In genomic region chr6:41682966-41683459, GRCh38 we compare ENCODE assay signal across 10 cellular contexts. TPM values are rescaled to one million over a fixed set of nuclear protein-coding genes. Genes with fewer than 3 reads are reported as not detected.
DNase-seq lines count a peak whose midpoint lies in the region; ATAC-seq and TF ChIP-seq lines count a peak whose summit lies in the region.
"Had no signal": no experiment of that assay in that cellular context is flagged by ENCODE, and none has a peak within 500 bp of the region (broad histone marks: within the 10 kb centered on the region; RNA-seq: fewer than 3 reads in every experiment).

No MANE protein-coding gene starts in this region.

- no peak for TF ChIP-seq CTCF in WI38 (IDR thresholded peaks at IDR 0.05; ENCODE audit: low read depth, low read length)
- no peak for TF ChIP-seq CTCF in sigmoid colon (IDR thresholded peaks at IDR 0.05)
- TF ChIP-seq CTCF in omental fat pad (IDR thresholded peaks at IDR 0.05) = no peak
- no peak for TF ChIP-seq CTCF in GM20000 (IDR thresholded peaks at IDR 0.05; ENCODE audit: extremely low read depth, missing control alignments)

- H3K9me3 ChIP-seq in sigmoid colon = no peaks in the 10 kb centered on the region

- no peak for TF ChIP-seq EP300 in sigmoid colon (IDR thresholded peaks at IDR 0.05)

- H3K27me3 ChIP-seq in sigmoid colon = no peaks in the 10 kb centered on the region

- intact Hi-C loops in left cardiac atrium (cut with DNase I) = loop anchor here (1.0 to 10.0 kb wide), 4 partner anchors 80 to 314 kb away; no protein-coding TSS in a partner anchor
- intact Hi-C loops in sigmoid colon (cut with DNase I) = loop anchor here (1.0 to 5.0 kb wide), 4 partner anchors 80 to 314 kb away; no protein-coding TSS in a partner anchor

- H3K4me1 ChIP-seq in sigmoid colon = peaks cover 0 to 23% (median 22%) of the 10 kb centered on the region in 4 donors

- no peak for TF ChIP-seq POLR2A in sigmoid colon (IDR thresholded peaks at IDR 0.05)

- peaks cover 0 to 39% (median 23%) of the 10 kb centered on the region in 4 donors for H3K36me3 ChIP-seq in sigmoid colon

- H3K4me3 ChIP-seq in WI38 (ENCODE audit: low read depth, low read length) (0 out of 2 replicates have a peak overlapping the region, but pooled peaks have one; percentile 10), sigmoid colon (peak overlapping the region; percentile 30 to 50 (median 46))

- ATAC-seq in GM21447 (IDR thresholded peaks at IDR 0.05; ENCODE audit: unreplicated experiment) (peak; percentile 6), left cardiac atrium (peak; percentile 34 to 46), omental fat pad (ENCODE audit: low FRiP score) (no peak), GM21423 (IDR thresholded peaks at IDR 0.05; ENCODE audit: unreplicated experiment) (no peak)

- peak overlapping the region; percentile 57 to 70 (median 62) for H3K27ac ChIP-seq in sigmoid colon
- H3K27ac ChIP-seq: epithelial cell of prostate had no signal

- 20 to 27% methylated on average over 30 of the region's 30 CpGs for WGBS in sigmoid colon, 2 donors

- DNase-seq in left cardiac atrium = no peak
- DNase-seq in sigmoid colon = no peak
- DNase-seq in omental fat pad (ENCODE audit: low spot score) = no peak
- no peak for DNase-seq in GM20000 (ENCODE audit: low spot score)
- DNase-seq in AG08395 (ENCODE audit: low spot score) = no peak

RNA-seq across cellular contexts. Expression of gene MDFI, which starts 44.7 kb away (rescaled TPM):
- 1 to 10 TPM; 9.2 TPM for total RNA-seq in left cardiac atrium
- total RNA-seq in sigmoid colon = 1 to 10 TPM; 2.9 to 8.6 (median 5.1) TPM
- 1 to 10 TPM in 2 of 3 donors, under 1 TPM in 1; 0.69 to 7.7 (median 4.2) TPM for polyA plus RNA-seq in sigmoid colon
- total RNA-seq in omental fat pad = 100 to 1,000 TPM in 1 of 4 donors, 10 to 100 TPM in 3; 24.3 to 120 (median 45.3) TPM
- total RNA-seq: OCI-LY7 had no signal

RNA-seq across cellular contexts. Expression of gene TFEB, which starts 52.4 kb away (rescaled TPM):
- 10 to 100 TPM; 33.3 to 34.6 TPM for total RNA-seq in left cardiac atrium
- total RNA-seq in sigmoid colon = 10 to 100 TPM; 21.0 to 28.5 (median 24.2) TPM
- 10 to 100 TPM; 28.2 to 40.9 (median 34.0) TPM for polyA plus RNA-seq in sigmoid colon
- 10 to 100 TPM in 3 of 4 donors, 1 to 10 TPM in 1; 7.1 to 24.4 (median 14.5) TPM for total RNA-seq in omental fat pad

Comparison
In these comparisons a context has a peak if more than half of its experiments do, and no peak if none do; other contexts are left out.
1. ATAC-seq: peak in GM21447 (single experiment) and left cardiac atrium (2 of 2); none in omental fat pad (single experiment) and GM21423 (single experiment).